32 cellular contexts compared by ENCODE assay signal in genomic region chr9:135021393-135021789, GRCh38.
"Had no signal": no experiment of that assay in that cellular context is flagged by ENCODE, and none has a peak within 500 bp of the region (broad histone marks: within the 10 kb centered on the region; RNA-seq: fewer than 3 reads in every experiment).

No MANE protein-coding gene starts in this region.

- H3K4me1 ChIP-seq: adrenal gland, body of pancreas, colonic mucosa had no signal

- H3K4me3 Mint-ChIP-seq: activated B cell treated with CpG ODN at 0.5 μM for 24 hours; activated CD8-positive, alpha-beta T cell treated with anti-CD3 and anti-CD28 coated beads for 36 hours; activated naive CD4-positive, alpha-beta T cell treated with anti-CD3 and anti-CD28 coated beads for 36 hours; activated naive CD4-positive, alpha-beta T cell treated with anti-CD3 and anti-CD28 coated beads, Interleukin-2, amount 50 U/mL, for 24 hours; activated naive CD8-positive, alpha-beta T cell treated with anti-CD3 and anti-CD28 coated beads for 36 hours; activated naive CD8-positive, alpha-beta T cell treated with anti-CD3 and anti-CD28 coated beads, Interleukin-2, amount 50 U/mL, for 24 hours; activated T-helper 1 cell treated with anti-CD3 and anti-CD28 coated beads, Interleukin-12 subunit alpha, Interleukin-12 subunit beta, Interleukin-2, Interleukin-4 antibody, amounts not matched to agents 30 ng/mL and 10 ng/mL and 1 ng/mL, durations not matched to agents 14 hours and 24 hours and 36 hours; T-cell; T-helper 17 cell; T-helper 2 cell treated with Interferon-gamma antibody and Interleukin-4, amounts not matched to agents 5 μg/mL and 100 μg/mL, for 36 hours had no signal

- H3K27ac Mint-ChIP-seq: activated B cell treated with CpG ODN at 0.5 μM for 24 hours; activated CD8-positive, alpha-beta T cell treated with anti-CD3 and anti-CD28 coated beads for 36 hours; activated naive CD4-positive, alpha-beta T cell treated with anti-CD3 and anti-CD28 coated beads for 36 hours; activated naive CD4-positive, alpha-beta T cell treated with anti-CD3 and anti-CD28 coated beads, Interleukin-2, amount 50 U/mL, for 24 hours; activated naive CD8-positive, alpha-beta T cell treated with anti-CD3 and anti-CD28 coated beads for 36 hours; activated naive CD8-positive, alpha-beta T cell treated with anti-CD3 and anti-CD28 coated beads, Interleukin-2, amount 50 U/mL, for 24 hours; activated T-helper 1 cell treated with anti-CD3 and anti-CD28 coated beads, Interleukin-12 subunit alpha, Interleukin-12 subunit beta, Interleukin-2, Interleukin-4 antibody, amounts not matched to agents 30 ng/mL and 10 ng/mL and 1 ng/mL, durations not matched to agents 14 hours and 24 hours and 36 hours; activated T-helper 2 cell treated with anti-CD3 and anti-CD28 coated beads, Interferon-gamma antibody, Interleukin-2, Interleukin-4, amounts not matched to agents 10 μg/mL and 5 μg/mL and 100 μg/mL, durations not matched to agents 14 hours and 24 hours and 36 hours; T-cell; T-helper 17 cell; T-helper 2 cell treated with Interferon-gamma antibody and Interleukin-4, amounts not matched to agents 5 μg/mL and 100 μg/mL, for 36 hours had no signal

- H3K27ac ChIP-seq: adrenal gland, body of pancreas, colonic mucosa, epithelial cell of prostate, WERI-Rb-1 had no signal

- FAIRE-seq: endometrium, endothelial cell of umbilical vein, frontal cortex had no signal

- H3K27me3 ChIP-seq: adrenal gland, body of pancreas, colonic mucosa had no signal

- H3K4me3 ChIP-seq: adrenal gland, body of pancreas, colonic mucosa, esophagus squamous epithelium had no signal

- H3K36me3 ChIP-seq: adrenal gland, colonic mucosa, esophagus squamous epithelium, WERI-Rb-1 had no signal

- H3K36me3 Mint-ChIP-seq: activated naive CD4-positive, alpha-beta T cell treated with anti-CD3 and anti-CD28 coated beads, Interleukin-2, amount 50 U/mL, for 24 hours; activated naive CD8-positive, alpha-beta T cell treated with anti-CD3 and anti-CD28 coated beads for 36 hours; T-cell had no signal

- H3K4me1 Mint-ChIP-seq: activated B cell treated with CpG ODN at 0.5 μM for 24 hours; activated naive CD4-positive, alpha-beta T cell treated with anti-CD3 and anti-CD28 coated beads, Interleukin-2, amount 50 U/mL, for 24 hours; activated naive CD8-positive, alpha-beta T cell treated with anti-CD3 and anti-CD28 coated beads for 36 hours; activated naive CD8-positive, alpha-beta T cell treated with anti-CD3 and anti-CD28 coated beads, Interleukin-2, amount 50 U/mL, for 24 hours; T-cell had no signal

- H3K9me3 Mint-ChIP-seq: activated B cell treated with CpG ODN at 0.5 μM for 24 hours; activated CD8-positive, alpha-beta T cell treated with anti-CD3 and anti-CD28 coated beads for 36 hours; activated naive CD4-positive, alpha-beta T cell treated with anti-CD3 and anti-CD28 coated beads for 36 hours; activated naive CD4-positive, alpha-beta T cell treated with anti-CD3 and anti-CD28 coated beads, Interleukin-2, amount 50 U/mL, for 24 hours; activated naive CD8-positive, alpha-beta T cell treated with anti-CD3 and anti-CD28 coated beads for 36 hours; activated naive CD8-positive, alpha-beta T cell treated with anti-CD3 and anti-CD28 coated beads, Interleukin-2, amount 50 U/mL, for 24 hours; activated T-helper 1 cell treated with anti-CD3 and anti-CD28 coated beads, Interleukin-12 subunit alpha, Interleukin-12 subunit beta, Interleukin-2, Interleukin-4 antibody, amounts not matched to agents 30 ng/mL and 10 ng/mL and 1 ng/mL, durations not matched to agents 14 hours and 24 hours and 36 hours; activated T-helper 2 cell treated with anti-CD3 and anti-CD28 coated beads, Interferon-gamma antibody, Interleukin-2, Interleukin-4, amounts not matched to agents 10 μg/mL and 5 μg/mL and 100 μg/mL, durations not matched to agents 14 hours and 24 hours and 36 hours; T-cell; T-helper 2 cell treated with Interferon-gamma antibody and Interleukin-4, amounts not matched to agents 5 μg/mL and 100 μg/mL, for 36 hours had no signal

- DNase-seq: activated B cell treated with CpG ODN at 0.5 μM for 24 hours; activated CD4-positive, alpha-beta T cell treated with anti-CD3 and anti-CD28 coated beads for 48 hours; activated CD4-positive, alpha-beta T cell treated with anti-CD3 and anti-CD28 coated beads, Interleukin-2, amount 50 U/mL, for 1 hour; activated CD4-positive, alpha-beta T cell treated with anti-CD3 and anti-CD28 coated beads, Interleukin-2, amount 50 U/mL, for 48 hours; activated CD8-positive, alpha-beta memory T cell treated with anti-CD3 and anti-CD28 coated beads for 24 hours; activated CD8-positive, alpha-beta T cell treated with anti-CD3 and anti-CD28 coated beads for 36 hours; activated naive CD4-positive, alpha-beta T cell treated with anti-CD3 and anti-CD28 coated beads for 36 hours; activated naive CD8-positive, alpha-beta T cell treated with anti-CD3 and anti-CD28 coated beads for 36 hours; activated naive CD8-positive, alpha-beta T cell treated with anti-CD3 and anti-CD28 coated beads, Interleukin-2, amount 50 U/mL, for 24 hours; activated T-cell treated with anti-CD3 and anti-CD28 coated beads, Interleukin-2, amount 50 U/mL, for 48 hours; adrenal gland; amygdala; body of pancreas; central memory CD4-positive, alpha-beta T cell; cerebellar nuclear complex; colonic mucosa; effector CD8-positive, alpha-beta T cell; esophagus squamous epithelium; SW 1271; T-cell; T-helper 17 cell; T1000; WERI-Rb-1 had no signal

- H3K9me3 ChIP-seq: adrenal gland, body of pancreas, colonic mucosa, esophagus squamous epithelium had no signal

- ATAC-seq: activated CD4-positive, CD25-positive, alpha-beta regulatory T cell treated with anti-CD3 and anti-CD28 coated beads, Interleukin-2, amount 50 U/mL, for 24 hours; activated CD8-positive, alpha-beta T cell treated with anti-CD3 and anti-CD28 coated beads for 36 hours; activated naive CD8-positive, alpha-beta T cell treated with anti-CD3 and anti-CD28 coated beads, Interleukin-2, amount 50 U/mL, for 24 hours; body of pancreas; T-cell; T-helper 17 cell had no signal
